20 cellular contexts compared by ENCODE assay signal in genomic region chr20:15033269-15033668, GRCh38.
DNase-seq lines count a peak whose midpoint lies in the region.
"Had no signal": no experiment of that assay in that cellular context is flagged by ENCODE, and none has a peak within 500 bp of the region (broad histone marks: within the 10 kb centered on the region; RNA-seq: fewer than 3 reads in every experiment).

No MANE protein-coding gene starts in this region.

- DNase-seq in SHP77 (lab: John Stamatoyannopoulos, UW) (peak; percentile 11 to 15), SHP77 treated with DMSO at 0.1 percent for 48 hours (lab: John Stamatoyannopoulos, UW) (no peak), NCI-H2227 (lab: John Stamatoyannopoulos, UW; ENCODE audit: unreplicated experiment) (peak; percentile 51), cerebellum (ENCODE audit: low spot score) (peak; percentile 21), NCI-H1930 (lab: John Stamatoyannopoulos, UW) (no peak), OCI-M1 (lab: John Stamatoyannopoulos, UW) (no peak), HT-29 (ENCODE audit: low spot score) (no peak)
- DNase-seq: CD8-positive, alpha-beta T cell; DMS79 treated with DMSO at 0.1 percent for 48 hours; GOT3; IMR-90; KG1; MG63; NCI-H1105 treated with DMSO at 0.1 percent for 48 hours; NCI-H187; NCI-H2171; NCI-H524; Peyer's patch; SK-N-SH; T-helper 2 cell had no signal

Comparison
In these comparisons a context has a peak if more than half of its experiments do, and no peak if none do; other contexts are left out.
1. DNase-seq: peak in SHP77 (2 of 2), NCI-H2227 (single experiment) and cerebellum (single experiment); none in SHP77 treated with DMSO at 0.1 percent for 48 hours (single experiment), NCI-H1930 (0 of 2), OCI-M1 (single experiment) and HT-29 (single experiment).